ENCODE assay signal across 25 cellular contexts in genomic region chr18:74766233-74766632, GRCh38.
DNase-seq lines count a peak whose midpoint lies in the region; ATAC-seq, FAIRE-seq and TF ChIP-seq lines count a peak whose summit lies in the region.
"Had no signal": no experiment of that assay in that cellular context is flagged by ENCODE, and none has a peak within 500 bp of the region (broad histone marks: within the 10 kb centered on the region; RNA-seq: fewer than 3 reads in every experiment).

No MANE protein-coding gene starts in this region.

- no peak overlapping the region for H2AFZ ChIP-seq in keratinocyte (ENCODE audit: control insufficient read depth, low read length)

- no peaks in the 10 kb centered on the region for H3K36me3 ChIP-seq in keratinocyte (ENCODE audit: control insufficient read depth in 2 of 2, extremely low read depth in 1 of 2, insufficient read depth in 2 of 2, low read length in 2 of 2)
- H3K36me3 ChIP-seq in upper lobe of right lung, result no peaks in the 10 kb centered on the region
- H3K36me3 ChIP-seq: BE2C had no signal

- H3K27ac ChIP-seq in keratinocyte (ENCODE audit: control insufficient read depth, insufficient read depth, low read length), result no peak overlapping the region
- H3K27ac ChIP-seq in upper lobe of right lung, result no peak overlapping the region
- H3K27ac ChIP-seq: BLaER1 had no signal

- H3K4me1 ChIP-seq in keratinocyte (ENCODE audit: control insufficient read depth, extremely low read depth, insufficient read depth, low read length) (no peaks in the 10 kb centered on the region), upper lobe of right lung (no peaks in the 10 kb centered on the region)
- H3K4me1 ChIP-seq: BE2C, BLaER1 had no signal

- no peaks in the 10 kb centered on the region for H3K27me3 ChIP-seq in keratinocyte (ENCODE audit: control insufficient read depth, extremely low read depth, insufficient read depth, low read length)
- H3K27me3 ChIP-seq in upper lobe of right lung, result no peaks in the 10 kb centered on the region
- H3K27me3 ChIP-seq: BE2C, BLaER1 had no signal

- TF ChIP-seq CTCF in keratinocyte (optimal IDR thresholded peaks at IDR 0.05 in 1 of 3, IDR thresholded peaks at IDR 0.05 in 1 of 3, conservative IDR thresholded peaks at IDR 0.05 in 1 of 3; ENCODE audit: extremely low read depth in 1 of 3, insufficient read depth in 2 of 3, low read length in 3 of 3) (no peak), upper lobe of right lung (IDR thresholded peaks at IDR 0.05) (no peak)

- H3K4me3 ChIP-seq in keratinocyte (ENCODE audit: control insufficient read depth in 2 of 3, extremely low read depth in 1 of 3, insufficient read depth in 2 of 3, low read depth in 1 of 3, low read length in 3 of 3) (no peak overlapping the region), upper lobe of right lung (no peak overlapping the region)
- H3K4me3 ChIP-seq: BLaER1, GM12878 had no signal

- H3K9me1 ChIP-seq in keratinocyte (ENCODE audit: control insufficient read depth, extremely low read depth, insufficient read depth, low read length), result no peaks in the 10 kb centered on the region

- dilution Hi-C loops in keratinocyte (cut with MboI; ENCODE audit: extremely low pct_ligation_motif_present, low sequenced_read_pairs), result no loop called here

- in situ Hi-C loops in SK-MEL-5 (cut with HindIII; ENCODE audit: low pct_unique_long_range_greater_than_20kb, low sequenced_read_pairs), result no loop called here

- H3K4me2 ChIP-seq in keratinocyte (ENCODE audit: control insufficient read depth, extremely low read depth, insufficient read depth, low read depth, low read length), result no peak overlapping the region
- H3K4me2 ChIP-seq: BLaER1 had no signal

- intact Hi-C loops in upper lobe of right lung (cut with DNase I), result no loop called here

- ATAC-seq in upper lobe of right lung, result peak; percentile 55
- ATAC-seq in HG03108 (IDR thresholded peaks at IDR 0.05; ENCODE audit: unreplicated experiment), result no peak
- ATAC-seq: GM12878 had no signal

- no peaks in the 10 kb centered on the region for H3K79me2 ChIP-seq in keratinocyte (ENCODE audit: control insufficient read depth, insufficient read depth, low read length)

- peak; percentile 23 for FAIRE-seq in keratinocyte (lab: Jason Lieb, UNC)
- FAIRE-seq: A204.1, GM12878, GM12892 had no signal

- H3K9ac ChIP-seq in keratinocyte (ENCODE audit: control insufficient read depth, extremely low read depth, insufficient read depth, low read length), result no peak overlapping the region
- H3K9ac ChIP-seq: BLaER1 had no signal

- H3K9me3 ChIP-seq in keratinocyte (ENCODE audit: control insufficient read depth, low read depth, low read length) (no peaks in the 10 kb centered on the region), upper lobe of right lung (no peaks in the 10 kb centered on the region)
- H3K9me3 ChIP-seq: BE2C, BLaER1 had no signal

- DNase-seq in SK-MEL-5 (ENCODE audit: low read depth, low spot score), result peak; percentile 74
- DNase-seq in keratinocyte (ENCODE audit: low read depth, low spot score), result no peak
- DNase-seq in upper lobe of right lung, result no peak
- DNase-seq in amniotic stem cell (lab: John Stamatoyannopoulos, UW), result no peak
- DNase-seq in activated naive CD4-positive, alpha-beta T cell treated with anti-CD3 and anti-CD28 coated beads, Interleukin-2, amount 50 U/mL, for 16 hours, result no peak
- DNase-seq: 8988T; ACHN; BE2C; C1 segment of cervical spinal cord; CD4-positive, alpha-beta memory T cell; CD4-positive, CD25-positive, alpha-beta regulatory T cell; CD8-positive, alpha-beta memory T cell; COR-L47; DMS 273 treated with DMSO at 0.1 percent for 48 hours; DMS153; DMS53; DMS79; DND-41; EL; GDM1 had no signal

- no peaks in the 10 kb centered on the region for H4K20me1 ChIP-seq in keratinocyte (ENCODE audit: control insufficient read depth, extremely low read depth, insufficient read depth, low read length)
- H4K20me1 ChIP-seq: BLaER1 had no signal
